1 cellular context compared by ENCODE assay signal in the genomic region with DNA sequence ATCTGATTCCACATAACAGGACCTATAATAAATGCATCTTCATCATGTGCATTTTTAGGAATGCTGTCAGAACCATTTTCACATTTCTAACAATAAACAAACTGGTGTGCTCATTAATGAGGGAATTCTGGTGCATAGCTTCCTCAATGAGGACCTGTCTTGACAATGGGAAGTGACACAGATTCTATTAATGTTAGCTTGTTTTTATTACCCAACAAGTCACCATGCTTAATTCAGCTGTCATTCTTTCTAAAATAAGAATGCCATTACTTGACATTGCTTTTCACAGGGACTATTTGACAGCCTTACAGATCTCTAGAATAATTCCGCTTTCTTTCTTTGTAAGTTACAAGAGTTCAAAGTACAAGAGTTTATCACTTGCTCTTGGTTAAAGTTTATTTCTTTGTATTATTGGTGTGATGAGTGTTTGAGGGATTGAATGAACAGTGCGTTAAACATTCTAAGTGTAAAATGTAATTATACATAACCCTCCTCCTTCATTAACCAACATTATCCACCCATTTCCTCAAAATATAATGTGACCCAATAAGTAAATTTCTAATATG.
A peak's percentile ranks its signal among the peaks of the same experiment; 100 is the strongest.
TF ChIP-seq lines count a peak whose summit lies in the region.

No MANE protein-coding gene starts in this region.

TF ChIP-seq in liver, 16 proteins besides CTCF, POLR2A, EP300 and RAD21 (continued from another document):
- TF ChIP-seq, protein P1, sequence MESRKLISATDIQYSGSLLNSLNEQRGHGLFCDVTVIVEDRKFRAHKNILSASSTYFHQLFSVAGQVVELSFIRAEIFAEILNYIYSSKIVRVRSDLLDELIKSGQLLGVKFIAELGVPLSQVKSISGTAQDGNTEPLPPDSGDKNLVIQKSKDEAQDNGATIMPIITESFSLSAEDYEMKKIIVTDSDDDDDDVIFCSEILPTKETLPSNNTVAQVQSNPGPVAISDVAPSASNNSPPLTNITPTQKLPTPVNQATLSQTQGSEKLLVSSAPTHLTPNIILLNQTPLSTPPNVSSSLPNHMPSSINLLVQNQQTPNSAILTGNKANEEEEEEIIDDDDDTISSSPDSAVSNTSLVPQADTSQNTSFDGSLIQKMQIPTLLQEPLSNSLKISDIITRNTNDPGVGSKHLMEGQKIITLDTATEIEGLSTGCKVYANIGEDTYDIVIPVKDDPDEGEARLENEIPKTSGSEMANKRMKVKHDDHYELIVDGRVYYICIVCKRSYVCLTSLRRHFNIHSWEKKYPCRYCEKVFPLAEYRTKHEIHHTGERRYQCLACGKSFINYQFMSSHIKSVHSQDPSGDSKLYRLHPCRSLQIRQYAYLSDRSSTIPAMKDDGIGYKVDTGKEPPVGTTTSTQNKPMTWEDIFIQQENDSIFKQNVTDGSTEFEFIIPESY (IDR thresholded peaks at IDR 0.05): no peak
- no peak for TF ChIP-seq FOXA1 (IDR thresholded peaks at IDR 0.05)
- no peak for TF ChIP-seq RXRA (IDR thresholded peaks at IDR 0.05)
- TF ChIP-seq, protein P2, sequence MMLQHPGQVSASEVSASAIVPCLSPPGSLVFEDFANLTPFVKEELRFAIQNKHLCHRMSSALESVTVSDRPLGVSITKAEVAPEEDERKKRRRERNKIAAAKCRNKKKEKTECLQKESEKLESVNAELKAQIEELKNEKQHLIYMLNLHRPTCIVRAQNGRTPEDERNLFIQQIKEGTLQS (IDR thresholded peaks at IDR 0.05): no peak
- no peak for TF ChIP-seq FOXA2 (IDR thresholded peaks at IDR 0.05)
- TF ChIP-seq, protein P3, sequence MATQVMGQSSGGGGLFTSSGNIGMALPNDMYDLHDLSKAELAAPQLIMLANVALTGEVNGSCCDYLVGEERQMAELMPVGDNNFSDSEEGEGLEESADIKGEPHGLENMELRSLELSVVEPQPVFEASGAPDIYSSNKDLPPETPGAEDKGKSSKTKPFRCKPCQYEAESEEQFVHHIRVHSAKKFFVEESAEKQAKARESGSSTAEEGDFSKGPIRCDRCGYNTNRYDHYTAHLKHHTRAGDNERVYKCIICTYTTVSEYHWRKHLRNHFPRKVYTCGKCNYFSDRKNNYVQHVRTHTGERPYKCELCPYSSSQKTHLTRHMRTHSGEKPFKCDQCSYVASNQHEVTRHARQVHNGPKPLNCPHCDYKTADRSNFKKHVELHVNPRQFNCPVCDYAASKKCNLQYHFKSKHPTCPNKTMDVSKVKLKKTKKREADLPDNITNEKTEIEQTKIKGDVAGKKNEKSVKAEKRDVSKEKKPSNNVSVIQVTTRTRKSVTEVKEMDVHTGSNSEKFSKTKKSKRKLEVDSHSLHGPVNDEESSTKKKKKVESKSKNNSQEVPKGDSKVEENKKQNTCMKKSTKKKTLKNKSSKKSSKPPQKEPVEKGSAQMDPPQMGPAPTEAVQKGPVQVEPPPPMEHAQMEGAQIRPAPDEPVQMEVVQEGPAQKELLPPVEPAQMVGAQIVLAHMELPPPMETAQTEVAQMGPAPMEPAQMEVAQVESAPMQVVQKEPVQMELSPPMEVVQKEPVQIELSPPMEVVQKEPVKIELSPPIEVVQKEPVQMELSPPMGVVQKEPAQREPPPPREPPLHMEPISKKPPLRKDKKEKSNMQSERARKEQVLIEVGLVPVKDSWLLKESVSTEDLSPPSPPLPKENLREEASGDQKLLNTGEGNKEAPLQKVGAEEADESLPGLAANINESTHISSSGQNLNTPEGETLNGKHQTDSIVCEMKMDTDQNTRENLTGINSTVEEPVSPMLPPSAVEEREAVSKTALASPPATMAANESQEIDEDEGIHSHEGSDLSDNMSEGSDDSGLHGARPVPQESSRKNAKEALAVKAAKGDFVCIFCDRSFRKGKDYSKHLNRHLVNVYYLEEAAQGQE (IDR thresholded peaks at IDR 0.05): no peak
- TF ChIP-seq HNF4A (conservative IDR thresholded peaks at IDR 0.05): peak; percentile 63 to 76
